In genomic region chr6:3766219-3766618, GRCh38 we compare ENCODE assay signal across 13 cellular contexts. TPM values are rescaled to one million over a fixed set of nuclear protein-coding genes. Genes with fewer than 3 reads are reported as not detected.
DNase-seq lines count a peak whose midpoint lies in the region; TF ChIP-seq lines count a peak whose summit lies in the region.
"Had no signal": no experiment of that assay in that cellular context is flagged by ENCODE, and none has a peak within 500 bp of the region (broad histone marks: within the 10 kb centered on the region; RNA-seq: fewer than 3 reads in every experiment).

No MANE protein-coding gene starts in this region.

- H3K9me3 ChIP-seq in ascending aorta (no peaks in the 10 kb centered on the region), esophagus muscularis mucosa (no peaks in the 10 kb centered on the region), BE2C (no peaks in the 10 kb centered on the region)
- H3K9me3 ChIP-seq: right atrium auricular region, thyroid gland had no signal

- H3K36me3 ChIP-seq in KMS-11 (ENCODE audit: insufficient read depth) (no peaks in the 10 kb centered on the region), ascending aorta (no peaks in the 10 kb centered on the region), esophagus muscularis mucosa (no peaks in the 10 kb centered on the region), BE2C (no peaks in the 10 kb centered on the region)
- H3K36me3 ChIP-seq: right atrium auricular region, thyroid gland had no signal

- peak overlapping the region; percentile 88 for H3K4me2 ChIP-seq in KMS-11

- H4K20me1 ChIP-seq in KMS-11 (ENCODE audit: insufficient read depth), result no peaks in the 10 kb centered on the region

- H3K4me3 ChIP-seq in KMS-11 (IDR thresholded peaks at IDR 0.05; ENCODE audit: insufficient read depth, low read depth, low read length), result no peak overlapping the region
- peak overlapping the region in 1 of 2 donors; percentile 15 for H3K4me3 ChIP-seq in ascending aorta
- no peak overlapping the region for H3K4me3 ChIP-seq in esophagus muscularis mucosa
- no peak overlapping the region for H3K4me3 ChIP-seq in BE2C (ENCODE audit: low read depth, low read length)
- H3K4me3 ChIP-seq: right atrium auricular region, thyroid gland had no signal

- TF ChIP-seq CTCF in KMS-11 (conservative IDR thresholded peaks at IDR 0.05; ENCODE audit: low read depth, low read length) (no peak), ascending aorta (IDR thresholded peaks at IDR 0.05) (no peak), esophagus muscularis mucosa (IDR thresholded peaks at IDR 0.05) (no peak), BE2C (IDR thresholded peaks at IDR 0.05; ENCODE audit: low read depth, low read length) (no peak)

- peak overlapping the region; percentile 22; the same call in 1 of the 2 replicates for H2AFZ ChIP-seq in KMS-11 (ENCODE audit: low read depth)

- intact Hi-C loops in ascending aorta (cut with DNase I), result no loop called here
- intact Hi-C loops in esophagus muscularis mucosa (cut with DNase I), result no loop called here

- TF ChIP-seq EP300 in esophagus muscularis mucosa (IDR thresholded peaks at IDR 0.05), result no peak

- no peaks in the 10 kb centered on the region for H3K27me3 ChIP-seq in KMS-11 (ENCODE audit: insufficient read depth, low read depth)
- H3K27me3 ChIP-seq in ascending aorta, result no peaks in the 10 kb centered on the region
- H3K27me3 ChIP-seq in esophagus muscularis mucosa, result no peaks in the 10 kb centered on the region
- peaks cover 12% of the 10 kb centered on the region for H3K27me3 ChIP-seq in BE2C
- H3K27me3 ChIP-seq: right atrium auricular region, thyroid gland had no signal

- DNase-seq in A172 (ENCODE audit: low spot score) (peak; percentile 46), ascending aorta (ENCODE audit: low spot score in 2 of 2) (peak in 1 of 2 donors; percentile 67), mesenteric fat pad (ENCODE audit: low spot score) (peak; percentile 59), T-helper 1 cell (no peak), OCI-M1 (lab: John Stamatoyannopoulos, UW) (no peak), esophagus muscularis mucosa (ENCODE audit: extremely low spot score) (no peak), BE2C (no peak)
- DNase-seq: activated CD4-positive, alpha-beta T cell treated with anti-CD3 and anti-CD28 coated beads for 4 hours; NCI-H187; T-cell; thyroid gland had no signal

- peak overlapping the region; percentile 72 for H3K27ac ChIP-seq in KMS-11
- H3K27ac ChIP-seq in ascending aorta, result peak overlapping the region; percentile 76 to 80
- H3K27ac ChIP-seq in esophagus muscularis mucosa (replicated peaks in 1 of 4), result no peak overlapping the region
- H3K27ac ChIP-seq: right atrium auricular region, thyroid gland had no signal

- H3K4me1 ChIP-seq in KMS-11 (ENCODE audit: low read depth, poor library complexity, severe bottlenecking) (peaks cover 32% of the 10 kb centered on the region), ascending aorta (peaks cover 5 to 27% of the 10 kb centered on the region in 2 donors), esophagus muscularis mucosa (peaks cover 0 to 4% (median 0%) of the 10 kb centered on the region in 4 donors), BE2C (no peaks in the 10 kb centered on the region)
- H3K4me1 ChIP-seq: right atrium auricular region, thyroid gland had no signal

- no peak overlapping the region for H3K9ac ChIP-seq in KMS-11

- 71% methylated on average over 9 of the region's 9 CpGs for WGBS in esophagus muscularis mucosa

- TF ChIP-seq POLR2A in esophagus muscularis mucosa (IDR thresholded peaks at IDR 0.05; ENCODE audit: low read depth), result no peak

- no peaks in the 10 kb centered on the region for H3K79me2 ChIP-seq in KMS-11 (ENCODE audit: insufficient read depth, low read depth)

RNA-seq across cellular contexts. Expression of gene PXDC1, which starts 14.7 kb away (rescaled TPM):
- total RNA-seq in A172 (2014; rRNA removed; shearing (Covaris generic)), result 38.6 and 50.8 TPM in 2 replicates
- total RNA-seq in ascending aorta (310 TPM), mesenteric fat pad (133 TPM), esophagus muscularis mucosa (100 to 1,000 TPM; 111 to 232 (median 165) TPM)
- polyA plus RNA-seq in BE2C (2012; ENCODE audit: insufficient read depth, insufficient read length, low read depth), result not detected

Comparison
In these comparisons a context has a peak if more than half of its experiments do, and no peak if none do; other contexts are left out.
1. DNase-seq: peak in A172 (single experiment) and mesenteric fat pad (single experiment); none in T-helper 1 cell (0 of 5), OCI-M1 (single experiment), esophagus muscularis mucosa (single experiment) and BE2C (single experiment).
2. H3K27ac ChIP-seq: peak in KMS-11 (single experiment) and ascending aorta (2 of 2); none in esophagus muscularis mucosa (0 of 4).